ENCODE assay signal across 30 cellular contexts in the genomic region with DNA sequence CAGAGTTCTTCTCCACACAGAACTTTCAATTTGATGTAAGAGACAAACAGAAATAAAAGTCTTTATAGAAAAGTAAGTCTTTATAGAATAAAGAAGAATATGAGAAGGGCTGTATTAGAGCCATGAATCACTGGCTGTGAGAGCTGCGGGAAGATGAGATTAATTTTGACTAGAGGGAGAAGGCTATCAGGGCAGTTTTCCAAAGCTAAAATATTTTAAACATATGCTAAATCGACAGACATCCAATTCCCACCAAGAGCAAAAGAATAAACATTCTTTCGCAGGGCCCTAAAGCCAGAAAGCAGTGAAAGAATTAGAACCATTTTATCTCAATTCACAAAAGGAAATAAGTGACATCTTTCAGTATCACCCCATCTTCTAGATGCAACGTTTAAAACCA.
DNase-seq lines count a peak whose midpoint lies in the region; ATAC-seq, FAIRE-seq and TF ChIP-seq lines count a peak whose summit lies in the region.
"Had no signal": no experiment of that assay in that cellular context is flagged by ENCODE, and none has a peak within 500 bp of the region (broad histone marks: within the 10 kb centered on the region; RNA-seq: fewer than 3 reads in every experiment).

No MANE protein-coding gene starts in this region.

- no TSS peak for BruUV-seq in IMR-90 (replicated peaks; lab: Mats Ljungman, UMichigan)

- H3K27ac Mint-ChIP-seq in chondrocyte (ENCODE audit: unreplicated experiment) = peak overlapping the region; percentile 90
- H3K27ac Mint-ChIP-seq in naive thymus-derived CD4-positive, alpha-beta T cell = peak overlapping the region in 5 of 9 donors; percentile 1 to 77 (median 32)
- H3K27ac Mint-ChIP-seq: activated naive CD8-positive, alpha-beta T cell; activated T-helper 2 cell treated with anti-CD3 and anti-CD28 coated beads, Interferon-gamma antibody, Interleukin-2, Interleukin-4, amounts not matched to agents 10 μg/mL and 5 μg/mL and 100 μg/mL, durations not matched to agents 14 hours and 24 hours and 36 hours had no signal

- peak overlapping the region; percentile 68; the same call in 1 of the 2 replicates for H2AK5ac ChIP-seq in IMR-90 (ENCODE audit: low read depth, low read length)

- H3K9me3 ChIP-seq in A549 (peaks cover 8% of the 10 kb centered on the region; the same call in 2 of the 3 replicates), IMR-90 (ENCODE audit: control insufficient read depth, insufficient read depth, low read length) (no peaks in the 10 kb centered on the region), lower lobe of right lung (no peaks in the 10 kb centered on the region)
- no peaks in the 10 kb centered on the region for H3K9me3 ChIP-seq in naive thymus-derived CD4-positive, alpha-beta T cell (ENCODE audit: control insufficient read depth in 2 of 3, low read length in 3 of 3)
- H3K9me3 ChIP-seq: gastrocnemius medialis, pancreas had no signal

- TF ChIP-seq POLR2A in A549 (IDR thresholded peaks at IDR 0.05; ENCODE audit: low read length) (no peak), IMR-90 (IDR thresholded peaks at IDR 0.05; ENCODE audit: low read depth, low read length) (no peak), lower leg skin (IDR thresholded peaks at IDR 0.05) (no peak)

- no peak overlapping the region for H2AK9ac ChIP-seq in IMR-90 (replicated peaks; ENCODE audit: low read depth, low read length, poor library complexity)

- no peak overlapping the region; the same call in 1 of the 2 replicates for H3K9ac ChIP-seq in IMR-90 (ENCODE audit: low read depth, low read length)

- peak overlapping the region; percentile 5 for H3K23ac ChIP-seq in IMR-90 (ENCODE audit: low read depth, low read length)

- H4K20me1 ChIP-seq in IMR-90 (ENCODE audit: insufficient read depth, low read length) = no peaks in the 10 kb centered on the region

- H3K4me1 Mint-ChIP-seq in chondrocyte (ENCODE audit: low read depth) = peaks cover 50% of the 10 kb centered on the region
- peaks cover 35 to 78% (median 75%) of the 10 kb centered on the region in 7 donors for H3K4me1 Mint-ChIP-seq in naive thymus-derived CD4-positive, alpha-beta T cell

- H2BK120ac ChIP-seq in IMR-90 (ENCODE audit: low read depth, low read length) = peak overlapping the region; percentile 92

- H2AFZ ChIP-seq in IMR-90 (replicated peaks; ENCODE audit: low read length, poor library complexity) = no peak overlapping the region

- H3K9me1 ChIP-seq in IMR-90 (ENCODE audit: insufficient read depth, low read length) = peaks cover 11% of the 10 kb centered on the region

- H4K5ac ChIP-seq in IMR-90 (ENCODE audit: low read depth, low read length) = peak overlapping the region; percentile 17; the same call in 1 of the 2 replicates

- in situ Hi-C loops in IMR-90 (cut with MboI; ENCODE audit: low sequenced_read_pairs) = no loop called here

- peak overlapping the region; percentile 61; the same call in 1 of the 3 replicates for H2BK15ac ChIP-seq in IMR-90 (ENCODE audit: low read depth, low read length)

- 76% methylated on average over 4 of the region's 4 CpGs for WGBS in A549 (ENCODE audit: missing lambda C conversion rate)
- 0% methylated on average over 1 of the region's 4 CpGs; no CpG with 5 or more reads in 1 of the 2 experiments for WGBS in IMR-90 (ENCODE audit: extremely low coverage in 2 of 2, insufficient read length in 1 of 2), 2 experiments
- WGBS in lower leg skin, 2 donors = 41 to 48% methylated on average over 4 of the region's 4 CpGs

- dilution Hi-C loops in IMR-90 (cut with HindIII; ENCODE audit: low sequenced_read_pairs, unreplicated experiment) = no loop called here

- TF ChIP-seq EP300 in A549 (IDR thresholded peaks at IDR 0.05) = no peak

- peak overlapping the region; percentile 19; the same call in 1 of the 3 replicates for H3K4me2 ChIP-seq in A549
- H3K4me2 ChIP-seq in IMR-90 (ENCODE audit: low read depth, low read length) = peak overlapping the region; percentile 66; the same call in 1 of the 2 replicates

- no peak for FAIRE-seq in A549 (lab: Jason Lieb, UNC)
- FAIRE-seq: D721Med, endometrium, pancreas, RCC 7860 had no signal

- no peak for TF ChIP-seq RAD21 in A549 (conservative IDR thresholded peaks at IDR 0.05 in 1 of 2, IDR thresholded peaks at IDR 0.05 in 1 of 2)
- no peak for TF ChIP-seq RAD21 in IMR-90 (IDR thresholded peaks at IDR 0.05; ENCODE audit: low read length)

- H3K27me3 ChIP-seq in IMR-90 (ENCODE audit: control insufficient read depth, insufficient read depth, low read length) (peaks cover 4% of the 10 kb centered on the region; the same call in 1 of the 2 replicates), lower lobe of right lung (ENCODE audit: low read depth) (no peaks in the 10 kb centered on the region)
- no peaks in the 10 kb centered on the region for H3K27me3 ChIP-seq in naive thymus-derived CD4-positive, alpha-beta T cell (ENCODE audit: control insufficient read depth in 2 of 2, insufficient read depth in 2 of 2, low read length in 2 of 2)
- H3K27me3 ChIP-seq: ascending aorta, gastrocnemius medialis, pancreas had no signal

- DNase-seq in A549 (ENCODE audit: low read depth in 1 of 2, low spot score in 1 of 2) = no peak
- DNase-seq in IMR-90 = peak; percentile 50
- no peak for DNase-seq in chondrocyte (ENCODE audit: low spot score)
- no peak for DNase-seq in naive thymus-derived CD4-positive, alpha-beta T cell
- no peak for DNase-seq in activated CD4-positive, alpha-beta T cell treated with anti-CD3 and anti-CD28 coated beads, Interleukin-2, amount 50 U/mL, for 4 hours
- DNase-seq in lower leg skin (ENCODE audit: low spot score in 2 of 2) = no peak
- DNase-seq in lower lobe of right lung = no peak
- DNase-seq in activated effector memory CD4-positive, alpha-beta T cell treated with anti-CD3 and anti-CD28 coated beads, Interleukin-2, amount 50 U/mL, for 16 hours = no peak
- DNase-seq: activated CD4-positive, alpha-beta T cell treated with anti-CD3 and anti-CD28 coated beads for 4 hours; activated T-cell treated with anti-CD3 and anti-CD28 coated beads for 4 hours; CD4-positive, alpha-beta memory T cell; DND-41; gastrocnemius medialis; Kasumi-1; MV-4-11; NCI-H146; NCI-H446 treated with DMSO at 0.1 percent for 48 hours; NCI-H82; pancreas; retina; SHP77 treated with DMSO at 0.1 percent for 48 hours; stimulated activated naive CD4-positive, alpha-beta T cell; SW 1271; WERI-Rb-1 had no signal

- POLR2A ChIA-PET in A549 (lab: Yijun Ruan, JAX) = no interaction called here
- POLR2A ChIA-PET in IMR-90 (lab: Charles Lee; ENCODE audit: unreplicated experiment) = no interaction called here
- POLR2A ChIA-PET in naive thymus-derived CD4-positive, alpha-beta T cell (lab: Charles Lee) = interaction anchor here (1.5 to 2.1 kb wide), 2 partner anchors 10 to 21 kb away, joined by 3 to 8 read pairs; no protein-coding TSS in a partner anchor

- peak overlapping the region; percentile 34 for H2BK20ac ChIP-seq in IMR-90 (ENCODE audit: low read depth, low read length)

- H3K36me3 ChIP-seq in IMR-90 (ENCODE audit: control insufficient read depth, insufficient read depth, low read length) (no peaks in the 10 kb centered on the region), lower lobe of right lung (no peaks in the 10 kb centered on the region)
- no peaks in the 10 kb centered on the region for H3K36me3 ChIP-seq in naive thymus-derived CD4-positive, alpha-beta T cell (ENCODE audit: control insufficient read depth in 2 of 3, insufficient read depth in 3 of 3, low read length in 3 of 3)
- H3K36me3 ChIP-seq: ascending aorta, gastrocnemius medialis, pancreas, WERI-Rb-1 had no signal

- H3K56ac ChIP-seq in IMR-90 (ENCODE audit: extremely low read depth, insufficient read depth, low read length) = peak overlapping the region; percentile 51; the same call in 1 of the 2 replicates

- peak overlapping the region; percentile 10; the same call in 1 of the 2 replicates for H3K14ac ChIP-seq in IMR-90 (replicated peaks; ENCODE audit: low read depth, low read length)

- H3K4me3 Mint-ChIP-seq in chondrocyte (ENCODE audit: unreplicated experiment) = no peak overlapping the region
- H3K4me3 Mint-ChIP-seq in naive thymus-derived CD4-positive, alpha-beta T cell = peak overlapping the region in 2 of 10 donors; percentile 24 to 34
- H3K4me3 Mint-ChIP-seq: activated naive CD8-positive, alpha-beta T cell had no signal

- H3K79me1 ChIP-seq in IMR-90 (ENCODE audit: low read depth in 1 of 2, low read length in 2 of 2) = no peaks in the 10 kb centered on the region

- H3K4me1 ChIP-seq in A549 (peaks cover 12% of the 10 kb centered on the region; the same call in 2 of the 3 replicates), IMR-90 (ENCODE audit: control insufficient read depth, insufficient read depth, low read length) (peaks cover 10% of the 10 kb centered on the region), lower lobe of right lung (peaks cover 13% of the 10 kb centered on the region)
- peaks cover 9 to 27% of the 10 kb centered on the region in 2 donors for H3K4me1 ChIP-seq in naive thymus-derived CD4-positive, alpha-beta T cell (ENCODE audit: control insufficient read depth in 2 of 2, insufficient read depth in 2 of 2, low read length in 2 of 2)
- H3K4me1 ChIP-seq: gastrocnemius medialis, pancreas had no signal

- CTCF ChIA-PET in A549 (lab: Yijun Ruan, JAX) = interaction anchor here (1.0 kb wide), 1 partner anchor 54 kb away, joined by 3 read pairs; no protein-coding TSS in a partner anchor
- CTCF ChIA-PET in IMR-90 (lab: Yijun Ruan, JAX) = interaction anchor here (1.0 to 1.2 kb wide), 2 partner anchors 10 to 13 kb away, joined by 3 to 4 read pairs; no protein-coding TSS in a partner anchor
- CTCF ChIA-PET in naive thymus-derived CD4-positive, alpha-beta T cell (lab: Charles Lee) = interaction anchor here (1.3 kb wide), 1 partner anchor 10 kb away, joined by 3 read pairs; no protein-coding TSS in a partner anchor

- H3K9me3 Mint-ChIP-seq in chondrocyte (ENCODE audit: low read depth) = peaks cover 11% of the 10 kb centered on the region
- peaks cover 3 to 24% (median 12%) of the 10 kb centered on the region in 11 donors for H3K9me3 Mint-ChIP-seq in naive thymus-derived CD4-positive, alpha-beta T cell

- ATAC-seq in A549 (no peak), IMR-90 (ENCODE audit: low read depth) (peak; percentile 66), lower lobe of right lung (no peak)
- no peak for ATAC-seq in naive thymus-derived CD4-positive, alpha-beta T cell
- ATAC-seq: gastrocnemius medialis had no signal

- TF ChIP-seq CTCF in A549 (IDR thresholded peaks at IDR 0.05) = no peak
- TF ChIP-seq CTCF in IMR-90 (conservative IDR thresholded peaks at IDR 0.05; ENCODE audit: low read depth, low read length) = no peak
- no peak for TF ChIP-seq CTCF in chondrocyte (IDR thresholded peaks at IDR 0.05)
- TF ChIP-seq CTCF in lower leg skin (IDR thresholded peaks at IDR 0.05) = no peak
- no peak for TF ChIP-seq CTCF in lower lobe of right lung (IDR thresholded peaks at IDR 0.05)

- peak overlapping the region; percentile 87 for H4K91ac ChIP-seq in IMR-90 (ENCODE audit: insufficient read depth, low read depth, low read length)

- intact Hi-C loops in IMR-90 (cut with micrococcal nuclease) = loop anchor here (5.0 kb wide), 1 partner anchor 100 kb away; no protein-coding TSS in a partner anchor
- intact Hi-C loops in naive thymus-derived CD4-positive, alpha-beta T cell (cut with micrococcal nuclease) = no loop called here
- intact Hi-C loops in lower leg skin (cut with DNase I; ENCODE audit: low total_unique reads) = no loop called here
- intact Hi-C loops in lower lobe of right lung (cut with DNase I) = no loop called here

- H3K36me3 Mint-ChIP-seq in chondrocyte (ENCODE audit: low read depth) = peaks cover 10% of the 10 kb centered on the region
- peaks cover 0 to 42% (median 10%) of the 10 kb centered on the region in 5 donors for H3K36me3 Mint-ChIP-seq in naive thymus-derived CD4-positive, alpha-beta T cell

- no peak overlapping the region for H2BK5ac ChIP-seq in IMR-90 (ENCODE audit: low read depth, low read length, poor library complexity, severe bottlenecking)

- H3K27ac ChIP-seq in A549 (no peak overlapping the region), IMR-90 (ENCODE audit: insufficient read depth, low read length) (no peak overlapping the region), lower lobe of right lung (no peak overlapping the region)
- no peak overlapping the region for H3K27ac ChIP-seq in naive thymus-derived CD4-positive, alpha-beta T cell (ENCODE audit: low read depth, low read length)
- H3K27ac ChIP-seq: ascending aorta, gastrocnemius medialis, pancreas, WERI-Rb-1 had no signal

- peak overlapping the region; percentile 3 to 56; a peak in 2 of 4 replicates for H4K8ac ChIP-seq in IMR-90 (ENCODE audit: low read depth in 2 of 2, low read length in 2 of 2)

- peak overlapping the region; percentile 87; the same call in 1 of the 2 replicates for H3K4ac ChIP-seq in IMR-90 (ENCODE audit: low read depth, low read length)

- H3K18ac ChIP-seq in IMR-90 (ENCODE audit: low read depth, low read length) = peak overlapping the region; percentile 27

- no peaks in the 10 kb centered on the region for H3K27me3 Mint-ChIP-seq in chondrocyte (ENCODE audit: low read depth)
- no peaks in the 10 kb centered on the region for H3K27me3 Mint-ChIP-seq in naive thymus-derived CD4-positive, alpha-beta T cell
- H3K27me3 Mint-ChIP-seq: activated naive CD8-positive, alpha-beta T cell; CD4-positive, alpha-beta memory T cell had no signal

- H3K4me3 ChIP-seq in A549 (no peak overlapping the region), IMR-90 (ENCODE audit: insufficient read depth, low read depth, low read length) (no peak overlapping the region), lower leg skin (ENCODE audit: low read depth, poor library complexity, severe bottlenecking) (no peak overlapping the region), lower lobe of right lung (no peak overlapping the region)
- no peak overlapping the region for H3K4me3 ChIP-seq in naive thymus-derived CD4-positive, alpha-beta T cell (ENCODE audit: low read length)
- H3K4me3 ChIP-seq: ascending aorta, gastrocnemius medialis, pancreas had no signal
